Comparison of ENCODE assay signal across 22 cellular contexts in genomic region chr12:131383741-131384543, GRCh38.
"Had no signal": no experiment of that assay in that cellular context is flagged by ENCODE, and none has a peak within 500 bp of the region (broad histone marks: within the 10 kb centered on the region; RNA-seq: fewer than 3 reads in every experiment).

No MANE protein-coding gene starts in this region.

- H3K79me2 ChIP-seq: hepatocyte had no signal

- H3K27ac Mint-ChIP-seq: activated B cell treated with CpG ODN at 0.5 μM for 24 hours; activated CD4-positive, alpha-beta T cell treated with anti-CD3 and anti-CD28 coated beads for 36 hours; activated T-cell treated with anti-CD3 and anti-CD28 coated beads, Interleukin-2, amount 50 U/mL, for 24 hours; T-helper 1 cell treated with Interleukin-12 subunit alpha and Interleukin-12 subunit beta and Interleukin-4 antibody, amounts not matched to agents 30 μg/mL and 1 μg/mL, for 36 hours had no signal

- H3K9me3 Mint-ChIP-seq: activated B cell treated with CpG ODN at 0.5 μM for 24 hours; activated naive CD4-positive, alpha-beta T cell treated with anti-CD3 and anti-CD28 coated beads, Interleukin-2, amount 10 ng/mL, durations not matched to agents 7 days and 5 days; activated T-cell treated with anti-CD3 and anti-CD28 coated beads, Interleukin-2, amount 50 U/mL, for 24 hours; T-helper 1 cell treated with Interleukin-12 subunit alpha and Interleukin-12 subunit beta and Interleukin-4 antibody, amounts not matched to agents 30 μg/mL and 1 μg/mL, for 36 hours had no signal

- H3K4me3 Mint-ChIP-seq: activated B cell treated with CpG ODN at 0.5 μM for 24 hours; activated CD4-positive, alpha-beta T cell treated with anti-CD3 and anti-CD28 coated beads for 36 hours; activated naive CD4-positive, alpha-beta T cell treated with anti-CD3 and anti-CD28 coated beads, Interleukin-2, amount 10 ng/mL, durations not matched to agents 7 days and 5 days; activated T-cell treated with anti-CD3 and anti-CD28 coated beads, Interleukin-2, amount 50 U/mL, for 24 hours; T-helper 1 cell treated with Interleukin-12 subunit alpha and Interleukin-12 subunit beta and Interleukin-4 antibody, amounts not matched to agents 30 μg/mL and 1 μg/mL, for 36 hours had no signal

- H2AFZ ChIP-seq: hepatocyte had no signal

- H3K36me3 ChIP-seq: ovary, prostate gland, upper lobe of right lung had no signal

- H3K36me3 Mint-ChIP-seq: activated naive CD4-positive, alpha-beta T cell treated with anti-CD3 and anti-CD28 coated beads, Interleukin-2, amount 10 ng/mL, durations not matched to agents 7 days and 5 days had no signal

- H3K4me3 ChIP-seq: hepatocyte, mucosa of descending colon, ovary, prostate gland, upper lobe of right lung had no signal

- H3K4me1 ChIP-seq: foreskin keratinocyte, prostate gland, upper lobe of right lung had no signal

- ATAC-seq: activated CD4-positive, alpha-beta T cell treated with anti-CD3 and anti-CD28 coated beads for 36 hours; foreskin keratinocyte; left ventricle myocardium superior; mucosa of descending colon; upper lobe of right lung had no signal

- H3K27me3 ChIP-seq: foreskin keratinocyte, ovary had no signal

- H3K4me2 ChIP-seq: hepatocyte had no signal

- H3K9me3 ChIP-seq: mucosa of descending colon, ovary, prostate gland, upper lobe of right lung had no signal

- H3K4me1 Mint-ChIP-seq: activated B cell treated with CpG ODN at 0.5 μM for 24 hours; activated CD4-positive, alpha-beta T cell treated with anti-CD3 and anti-CD28 coated beads for 36 hours; activated naive CD4-positive, alpha-beta T cell treated with anti-CD3 and anti-CD28 coated beads, Interleukin-2, amount 10 ng/mL, durations not matched to agents 7 days and 5 days had no signal

- DNase-seq: activated B cell treated with CpG ODN at 0.5 μM for 24 hours; activated CD4-positive, alpha-beta T cell treated with anti-CD3 and anti-CD28 coated beads for 36 hours; activated CD4-positive, alpha-beta T cell treated with anti-CD3 and anti-CD28 coated beads, Interleukin-2, amount 50 U/mL, for 4 hours; activated CD8-positive, alpha-beta memory T cell treated with anti-CD3 and anti-CD28 coated beads for 24 hours; activated CD8-positive, alpha-beta memory T cell treated with anti-CD3 and anti-CD28 coated beads, Interleukin-2, amount 50 U/mL, for 4 hours; activated effector memory CD4-positive, alpha-beta T cell treated with Interleukin-2 at 50 U/mL for 16 hours; activated naive CD4-positive, alpha-beta T cell treated with anti-CD3 and anti-CD28 coated beads, Interleukin-2, amount 10 ng/mL, durations not matched to agents 7 days and 5 days; activated T-cell treated with anti-CD3 and anti-CD28 coated beads, Interleukin-2, amount 50 U/mL, for 24 hours; amygdala; effector memory CD4-positive, alpha-beta T cell; foreskin keratinocyte; left ventricle myocardium superior; mesenchymal stem cell; mucosa of descending colon; ovary; stimulated activated CD4-positive, alpha-beta T cell treated with anti-CD3 and anti-CD28 coated beads, Interleukin-4, amount 100 ng/mL, for 24 hours; stimulated activated naive CD4-positive, alpha-beta T cell treated with Interleukin-2 at 50 U/mL for 16 hours; T1000; upper lobe of right lung had no signal

- H3K27ac ChIP-seq: foreskin keratinocyte, hepatocyte, ovary, prostate gland, upper lobe of right lung had no signal

- H3K27me3 Mint-ChIP-seq: activated naive CD4-positive, alpha-beta T cell treated with anti-CD3 and anti-CD28 coated beads, Interleukin-2, amount 10 ng/mL, durations not matched to agents 7 days and 5 days had no signal
